Comparison of ENCODE assay signal across 10 cellular contexts in the genomic region with DNA sequence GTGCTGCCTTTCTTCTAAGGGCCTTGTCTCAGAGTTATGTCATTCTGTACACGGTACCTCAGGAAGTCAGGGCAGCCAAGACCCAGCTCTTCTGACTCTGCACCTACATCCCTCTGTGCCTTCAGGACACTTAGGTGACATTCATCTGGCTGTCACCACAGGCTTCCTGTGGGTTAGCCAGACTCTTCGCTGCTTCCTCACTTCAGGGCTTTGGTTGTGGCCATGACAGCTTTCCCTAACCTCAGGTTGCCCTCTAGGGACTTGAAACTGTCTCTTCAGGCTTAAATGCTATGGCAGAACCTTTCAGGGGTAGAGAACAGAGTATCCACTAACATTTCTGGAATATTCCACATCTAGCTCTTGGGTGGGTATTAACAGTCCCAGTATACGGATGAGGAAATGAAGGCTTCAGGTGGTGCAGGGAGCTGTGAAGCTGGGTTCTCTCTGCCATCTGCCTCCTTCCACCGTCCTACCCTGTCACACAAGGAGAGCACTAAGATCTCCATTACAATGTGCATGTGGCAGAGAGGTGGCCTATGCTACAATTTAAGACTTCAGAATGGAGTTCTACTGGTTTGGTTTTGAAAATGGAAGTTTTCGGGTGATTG. TPM values are rescaled to one million over a fixed set of nuclear protein-coding genes. Genes with fewer than 3 reads are reported as not detected.
DNase-seq lines count a peak whose midpoint lies in the region; ATAC-seq and TF ChIP-seq lines count a peak whose summit lies in the region.
"Had no signal": no experiment of that assay in that cellular context is flagged by ENCODE, and none has a peak within 500 bp of the region (broad histone marks: within the 10 kb centered on the region; RNA-seq: fewer than 3 reads in every experiment).

No MANE protein-coding gene starts in this region.

- POLR2A ChIA-PET in CD4-positive, alpha-beta T cell (lab: Charles Lee): interaction anchor here (0.6 to 2.9 kb wide), 14 partner anchors 11 to 171 kb away, joined by 3 to 17 read pairs (median 4); partner anchors contain the start of genes BSDC1, CCDC28B, IQCC and LCK
- POLR2A ChIA-PET in HEK293T (lab: Yijun Ruan, JAX): interaction anchor here (1.5 kb wide), 1 partner anchor 22 kb away, joined by 6 read pairs; the partner anchor contains the start of gene BSDC1

- peaks cover 28% of the 10 kb centered on the region for H3K4me1 Mint-ChIP-seq in CD4-positive, alpha-beta T cell (ENCODE audit: low read depth)
- H3K4me1 Mint-ChIP-seq: nephron had no signal

- no peak overlapping the region for H3K27ac ChIP-seq in CD4-positive, alpha-beta T cell (ENCODE audit: low read depth, low read length)
- no peak overlapping the region; the same call in 1 of the 2 replicates for H3K27ac ChIP-seq in HL-60 (replicated peaks)
- H3K27ac ChIP-seq: GM23248 had no signal

- TF ChIP-seq CTCF in CD4-positive, alpha-beta T cell (IDR thresholded peaks at IDR 0.05): peak; percentile 58
- TF ChIP-seq CTCF in HL-60 (IDR thresholded peaks at IDR 0.05; ENCODE audit: insufficient read depth, low read length) (peak; percentile 8), epithelial cell of proximal tubule (conservative IDR thresholded peaks at IDR 0.05; ENCODE audit: low read depth, low read length) (peak; percentile 8)

- intact Hi-C loops in CD4-positive, alpha-beta T cell (cut with DNase I, micrococcal nuclease): loop anchor here (1.0 to 5.0 kb wide), 4 partner anchors 35 to 157 kb away; partner anchors contain the start of genes LCK (in 1 of the 2) and MARCKSL1 (in 1 of the 2)

- peaks cover 83% of the 10 kb centered on the region for H3K36me3 Mint-ChIP-seq in CD4-positive, alpha-beta T cell (ENCODE audit: low read depth)

- H3K9me3 Mint-ChIP-seq in CD4-positive, alpha-beta T cell: no peaks in the 10 kb centered on the region
- H3K9me3 Mint-ChIP-seq: nephron had no signal

- H3K9me3 ChIP-seq in CD4-positive, alpha-beta T cell (ENCODE audit: control insufficient read depth, low read length): no peaks in the 10 kb centered on the region

- CTCF ChIA-PET in CD4-positive, alpha-beta T cell (lab: Charles Lee): interaction anchor here (0.5 to 2.8 kb wide), 16 partner anchors 13 to 1687 kb away, joined by 3 to 22 read pairs (median 4); partner anchors contain the start of genes BSDC1 and MARCKSL1
- CTCF ChIA-PET in HEK293T (lab: Yijun Ruan, JAX): interaction anchor here (1.0 kb wide), 1 partner anchor 157 kb away, joined by 4 read pairs; no protein-coding TSS in a partner anchor

- peak; percentile 34 to 56 (median 45) for DNase-seq in CD4-positive, alpha-beta T cell
- DNase-seq in HL-60 (ENCODE audit: low read depth in 1 of 2, low spot score in 1 of 2) (peak; percentile 38 to 88), epithelial cell of proximal tubule (ENCODE audit: low read depth) (no peak), foreskin melanocyte (no peak), HEK293T (ENCODE audit: extremely low spot score) (no peak), NCI-H1436 treated with DMSO at 0.1 percent for 48 hours (lab: John Stamatoyannopoulos, UW) (no peak), DMS153 (lab: John Stamatoyannopoulos, UW) (no peak)
- DNase-seq in activated CD4-positive, alpha-beta T cell treated with anti-CD3 and anti-CD28 coated beads for 48 hours: peak; percentile 28
- DNase-seq: GM23248 had no signal

- no peaks in the 10 kb centered on the region for H3K27me3 Mint-ChIP-seq in CD4-positive, alpha-beta T cell

- H3K27me3 ChIP-seq in CD4-positive, alpha-beta T cell (ENCODE audit: control insufficient read depth, insufficient read depth, low read length): no peaks in the 10 kb centered on the region
- H3K27me3 ChIP-seq in HL-60 (ENCODE audit: insufficient read depth, poor library complexity, severe bottlenecking): no peaks in the 10 kb centered on the region

- peak overlapping the region; percentile 18 for H3K27ac Mint-ChIP-seq in CD4-positive, alpha-beta T cell
- H3K27ac Mint-ChIP-seq: nephron had no signal

- ATAC-seq in CD4-positive, alpha-beta T cell (ENCODE audit: poor library complexity): peak; percentile 85

- H3K4me3 Mint-ChIP-seq in CD4-positive, alpha-beta T cell: no peak overlapping the region
- H3K4me3 Mint-ChIP-seq: nephron had no signal

- no peak overlapping the region for H3K4me3 ChIP-seq in HL-60 (replicated peaks; ENCODE audit: insufficient read depth, low read length)
- no peak overlapping the region for H3K4me3 ChIP-seq in epithelial cell of proximal tubule (ENCODE audit: low read depth, low read length)
- H3K4me3 ChIP-seq: GM23248 had no signal

TF ChIP-seq in HEK293T, 16 proteins besides CTCF, POLR2A, EP300 and RAD21:
- no peak for TF ChIP-seq SP1 (IDR thresholded peaks at IDR 0.05)
- TF ChIP-seq LEF1 (IDR thresholded peaks at IDR 0.05; ENCODE audit: borderline replicate concordance): no peak

RNA-seq across cellular contexts. Expression of gene TSSK3, which starts 9.9 kb away (rescaled TPM):
- total RNA-seq in CD4-positive, alpha-beta T cell: under 1 TPM in 1 of 2 experiments, not detected in 1; 0.98 TPM
- 0.58 TPM in 1 of 2 replicates, not detected in the other for total RNA-seq in epithelial cell of proximal tubule

RNA-seq across cellular contexts. Expression of gene FAM229A, which starts 10.0 kb away (rescaled TPM):
- 10 to 100 TPM; 38.0 to 38.6 TPM for total RNA-seq in CD4-positive, alpha-beta T cell
- 1.7 and 11.7 TPM in 2 replicates for total RNA-seq in epithelial cell of proximal tubule

RNA-seq across cellular contexts. Expression of gene BSDC1, which starts 22.0 kb away (rescaled TPM):
- total RNA-seq in CD4-positive, alpha-beta T cell: 100 to 1,000 TPM; 186 to 190 TPM
- 56.7 and 61.1 TPM in 2 replicates for total RNA-seq in epithelial cell of proximal tubule

RNA-seq across cellular contexts. Expression of gene MARCKSL1, which starts 36.2 kb away (rescaled TPM):
- 10 to 100 TPM; 23.4 to 23.6 TPM for total RNA-seq in CD4-positive, alpha-beta T cell
- 190 and 199 TPM in 2 replicates for total RNA-seq in epithelial cell of proximal tubule

Comparison
In these comparisons a context has a peak if more than half of its experiments do, and no peak if none do; other contexts are left out.
1. DNase-seq: peak in CD4-positive, alpha-beta T cell (10 of 10), HL-60 (2 of 2) and activated CD4-positive, alpha-beta T cell treated with anti-CD3 and anti-CD28 coated beads for 48 hours (single experiment); none in epithelial cell of proximal tubule (single experiment), foreskin melanocyte (single experiment), HEK293T (single experiment), NCI-H1436 treated with DMSO at 0.1 percent for 48 hours (single experiment) and DMS153 (single experiment).
2. CTCF ChIP-seq: peak in every context shown above with its lines; median percentile 58 in CD4-positive, alpha-beta T cell; 8 in HL-60; 8 in epithelial cell of proximal tubule.